2 cellular contexts compared by ENCODE assay signal in the genomic region with DNA sequence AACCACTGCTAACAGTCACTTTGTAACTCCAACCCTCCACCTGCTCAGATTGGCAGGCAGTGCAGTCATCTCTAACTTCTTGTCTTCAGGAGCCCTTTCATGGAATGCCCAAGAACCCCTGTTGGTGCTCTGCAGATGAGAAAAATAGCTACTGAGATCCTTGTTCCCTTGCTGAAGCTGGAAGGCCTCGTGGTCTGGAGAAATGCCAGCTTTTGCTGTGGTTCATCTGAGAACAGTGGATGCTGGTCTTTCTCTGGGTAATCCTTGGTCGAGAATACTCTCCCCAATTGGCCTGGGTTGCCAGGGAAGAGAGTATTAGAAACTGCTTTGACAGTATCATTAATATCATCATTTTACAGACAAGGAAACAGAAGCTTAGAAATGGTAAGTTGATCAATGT.
TF ChIP-seq lines count a peak whose summit lies in the region.

No MANE protein-coding gene starts in this region.

TF ChIP-seq in HepG2, 621 proteins besides CTCF, POLR2A, EP300 and RAD21:
- TF ChIP-seq, protein P1, sequence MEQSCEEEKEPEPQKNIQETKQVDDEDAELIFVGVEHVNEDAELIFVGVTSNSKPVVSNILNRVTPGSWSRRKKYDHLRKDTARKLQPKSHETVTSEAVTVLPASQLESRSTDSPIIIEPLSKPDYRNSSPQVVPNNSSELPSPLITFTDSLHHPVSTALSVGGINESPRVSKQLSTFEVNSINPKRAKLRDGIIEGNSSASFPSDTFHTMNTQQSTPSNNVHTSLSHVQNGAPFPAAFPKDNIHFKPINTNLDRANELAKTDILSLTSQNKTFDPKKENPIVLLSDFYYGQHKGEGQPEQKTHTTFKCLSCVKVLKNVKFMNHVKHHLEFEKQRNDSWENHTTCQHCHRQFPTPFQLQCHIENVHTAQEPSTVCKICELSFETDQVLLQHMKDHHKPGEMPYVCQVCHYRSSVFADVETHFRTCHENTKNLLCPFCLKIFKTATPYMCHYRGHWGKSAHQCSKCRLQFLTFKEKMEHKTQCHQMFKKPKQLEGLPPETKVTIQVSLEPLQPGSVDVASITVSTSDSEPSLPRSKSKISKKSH (CRISPR knock-in tag; IDR thresholded peaks at IDR 0.05; ENCODE audit: borderline replicate concordance): no peak
- TF ChIP-seq POGZ (CRISPR knock-in tag; IDR thresholded peaks at IDR 0.05) (no peak), HNRNPUL1 (IDR thresholded peaks at IDR 0.05; ENCODE audit: low read depth, low read length) (no peak), TCF7L2 (IDR thresholded peaks at IDR 0.05; ENCODE audit: low read depth, low read length) (no peak), TCF12 (IDR thresholded peaks at IDR 0.05) (no peak), TCF12 (CRISPR knock-in tag; IDR thresholded peaks at IDR 0.05) (no peak), NFYB (CRISPR knock-in tag; IDR thresholded peaks at IDR 0.05) (no peak), ZKSCAN8 (CRISPR knock-in tag; IDR thresholded peaks at IDR 0.05; ENCODE audit: borderline replicate concordance) (no peak), PHF21A (CRISPR knock-in tag; IDR thresholded peaks at IDR 0.05) (no peak), HDAC2 (CRISPR knock-in tag; IDR thresholded peaks at IDR 0.05) (no peak)
- TF ChIP-seq, protein P2, sequence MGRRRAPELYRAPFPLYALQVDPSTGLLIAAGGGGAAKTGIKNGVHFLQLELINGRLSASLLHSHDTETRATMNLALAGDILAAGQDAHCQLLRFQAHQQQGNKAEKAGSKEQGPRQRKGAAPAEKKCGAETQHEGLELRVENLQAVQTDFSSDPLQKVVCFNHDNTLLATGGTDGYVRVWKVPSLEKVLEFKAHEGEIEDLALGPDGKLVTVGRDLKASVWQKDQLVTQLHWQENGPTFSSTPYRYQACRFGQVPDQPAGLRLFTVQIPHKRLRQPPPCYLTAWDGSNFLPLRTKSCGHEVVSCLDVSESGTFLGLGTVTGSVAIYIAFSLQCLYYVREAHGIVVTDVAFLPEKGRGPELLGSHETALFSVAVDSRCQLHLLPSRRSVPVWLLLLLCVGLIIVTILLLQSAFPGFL (CRISPR knock-in tag; IDR thresholded peaks at IDR 0.05): no peak

TF ChIP-seq in GM12891, 5 proteins besides CTCF, POLR2A, EP300 and RAD21:
- TF ChIP-seq POLR2AphosphoS5 (IDR thresholded peaks at IDR 0.05; ENCODE audit: low read depth, low read length) (no peak), SPI1 (IDR thresholded peaks at IDR 0.05; ENCODE audit: low read depth, low read length) (no peak), TAF1 (IDR thresholded peaks at IDR 0.05; ENCODE audit: low read depth, low read length) (no peak)
